Comparison of ENCODE assay signal across 30 cellular contexts in the genomic region with DNA sequence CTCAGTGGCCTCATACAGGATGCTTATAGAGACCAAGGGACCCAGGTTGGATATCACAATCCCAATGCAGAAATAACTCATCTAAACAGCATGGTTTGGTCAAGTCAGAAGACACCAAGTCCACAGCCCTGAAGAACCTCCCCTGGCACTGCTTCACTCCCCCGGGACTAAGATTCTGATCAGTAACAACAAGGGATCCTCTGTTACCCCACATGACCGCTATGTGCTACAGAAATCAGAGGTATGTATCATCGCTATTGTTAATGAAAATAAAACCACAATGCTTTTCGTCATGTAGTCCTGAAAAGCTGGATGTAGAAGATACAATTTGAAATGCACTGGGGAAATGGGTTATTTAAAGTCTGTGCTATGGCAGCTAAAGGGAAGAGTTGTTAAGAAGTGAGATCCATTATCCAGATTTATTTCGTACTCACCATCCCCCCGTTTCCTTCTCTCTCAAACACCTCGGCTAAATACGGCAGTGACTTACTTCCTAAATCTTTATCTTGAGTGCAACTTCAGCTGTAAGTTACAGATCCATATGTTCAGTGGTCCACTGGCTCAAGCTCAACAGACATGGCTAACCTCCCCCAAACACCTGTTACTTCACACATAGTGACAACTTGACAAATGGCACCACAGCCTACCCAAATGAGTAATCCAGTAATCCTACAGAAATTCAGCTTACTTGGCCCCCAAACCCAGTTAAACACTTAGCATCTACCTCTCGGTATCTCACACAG.
DNase-seq lines count a peak whose midpoint lies in the region; ATAC-seq, FAIRE-seq and TF ChIP-seq lines count a peak whose summit lies in the region.
"Had no signal": no experiment of that assay in that cellular context is flagged by ENCODE, and none has a peak within 500 bp of the region (broad histone marks: within the 10 kb centered on the region; RNA-seq: fewer than 3 reads in every experiment).

No MANE protein-coding gene starts in this region.

- no peak for TF ChIP-seq CTCF in A549 (IDR thresholded peaks at IDR 0.05)
- no peak for TF ChIP-seq CTCF in omental fat pad (IDR thresholded peaks at IDR 0.05)

- no peak overlapping the region for H3K4me2 ChIP-seq in A549
- H3K4me2 ChIP-seq: SK-N-SH had no signal

- peaks cover 6% of the 10 kb centered on the region for H3K36me3 Mint-ChIP-seq in effector memory CD8-positive, alpha-beta T cell (ENCODE audit: insufficient read depth)
- H3K36me3 Mint-ChIP-seq: IgD-negative memory B cell had no signal

- ATAC-seq in A549: no peak; a peak in 1 of 6 replicates
- no peak for ATAC-seq in HG03469 (IDR thresholded peaks at IDR 0.05; ENCODE audit: unreplicated experiment)
- no peak for ATAC-seq in effector memory CD8-positive, alpha-beta T cell (replicated peaks)
- ATAC-seq in omental fat pad (ENCODE audit: low FRiP score): no peak
- ATAC-seq: lower lobe of right lung had no signal

- H3K4me3 ChIP-seq in A549: no peak overlapping the region
- H3K4me3 ChIP-seq: coronary artery, lower lobe of right lung, MG63, uterus had no signal

- no peaks in the 10 kb centered on the region for H3K4me1 Mint-ChIP-seq in effector memory CD8-positive, alpha-beta T cell (ENCODE audit: low read depth in 2 of 2)
- H3K4me1 Mint-ChIP-seq: IgD-negative memory B cell had no signal

- no peak for DNase-seq in A549 (ENCODE audit: low read depth in 1 of 2, low spot score in 1 of 2)
- DNase-seq in KBM-7: peak; percentile 4
- peak; percentile 99 for DNase-seq in SK-MEL-5 (ENCODE audit: low read depth, low spot score)
- peak; percentile 58 for DNase-seq in inferior parietal cortex (ENCODE audit: extremely low spot score)
- no peak for DNase-seq in HEK293T (ENCODE audit: extremely low spot score)
- DNase-seq in effector memory CD8-positive, alpha-beta T cell: no peak
- no peak for DNase-seq in omental fat pad (ENCODE audit: low spot score)
- DNase-seq: activated CD4-positive, alpha-beta T cell treated with anti-CD3 and anti-CD28 coated beads, Interleukin-2, amount 50 U/mL, for 1 hour; activated naive CD4-positive, alpha-beta T cell treated with anti-CD3 and anti-CD28 coated beads, Interleukin-2, amount 50 U/mL, for 16 hours; BE2C; COR-L47; DND-41; endodermal cell; kidney; lower lobe of right lung; MG63; NCI-H1694; NCI-H510A treated with DMSO at 0.1 percent for 48 hours; RPMI8226; SK-N-SH; small intestine; stimulated activated CD4-positive, alpha-beta T cell treated with anti-CD3 and anti-CD28 coated beads, Interleukin-2, amount 100 ng/mL, for 24 hours; substantia nigra; T-helper 2 cell; uterus had no signal

- H3K27me3 Mint-ChIP-seq in effector memory CD8-positive, alpha-beta T cell: no peaks in the 10 kb centered on the region
- H3K27me3 Mint-ChIP-seq: IgD-negative memory B cell had no signal

- in situ Hi-C loops in KBM-7 (cut with MboI; ENCODE audit: low pct_unique_long_range_greater_than_20kb, low sequenced_read_pairs) (no loop called here), SK-MEL-5 (cut with HindIII; ENCODE audit: low pct_unique_long_range_greater_than_20kb, low sequenced_read_pairs) (no loop called here)

- 87% methylated on average over 9 of the region's 9 CpGs for WGBS in A549 (ENCODE audit: missing lambda C conversion rate)

- POLR2A ChIA-PET in A549 (lab: Yijun Ruan, JAX) (interaction anchor here (0.6 kb wide), 1 partner anchor 205 kb away, joined by 8 read pairs; no protein-coding TSS in a partner anchor), HEK293T (lab: Yijun Ruan, JAX) (no interaction called here)

- H3K27ac ChIP-seq in A549: no peak overlapping the region
- H3K27ac ChIP-seq: coronary artery, uterus had no signal

- FAIRE-seq in A549 (lab: Jason Lieb, UNC): no peak
- FAIRE-seq: A204.1, H1, kidney, small intestine had no signal

- no peak for TF ChIP-seq RAD21 in A549 (conservative IDR thresholded peaks at IDR 0.05 in 1 of 2, IDR thresholded peaks at IDR 0.05 in 1 of 2)

- H3K9me3 Mint-ChIP-seq in effector memory CD8-positive, alpha-beta T cell: peaks cover 2 to 9% of the 10 kb centered on the region in 2 donors
- H3K9me3 Mint-ChIP-seq: endodermal cell, IgD-negative memory B cell had no signal

- TF ChIP-seq EP300 in A549 (IDR thresholded peaks at IDR 0.05): no peak

- no peaks in the 10 kb centered on the region for H3K9me3 ChIP-seq in A549
- H3K9me3 ChIP-seq: BE2C, lower lobe of right lung, MG63, SK-N-SH, uterus had no signal

- no peak for TF ChIP-seq POLR2A in A549 (IDR thresholded peaks at IDR 0.05; ENCODE audit: low read length)

- no peak overlapping the region for H3K4me3 Mint-ChIP-seq in effector memory CD8-positive, alpha-beta T cell
- H3K4me3 Mint-ChIP-seq: endodermal cell, IgD-negative memory B cell had no signal

- H3K27ac Mint-ChIP-seq in effector memory CD8-positive, alpha-beta T cell: no peak overlapping the region
- H3K27ac Mint-ChIP-seq: endodermal cell, IgD-negative memory B cell had no signal

- H3K4me1 ChIP-seq in A549: peaks cover 36% of the 10 kb centered on the region
- H3K4me1 ChIP-seq: BE2C, uterus had no signal

- CTCF ChIA-PET in A549 (lab: Yijun Ruan, JAX): interaction anchor here (1.2 to 1.7 kb wide), 3 partner anchors 15 to 389 kb away, joined by 3 to 10 read pairs (median 6); no protein-coding TSS in a partner anchor
- CTCF ChIA-PET in HEK293T (lab: Yijun Ruan, JAX): interaction anchor here (1.7 kb wide), 1 partner anchor 15 kb away, joined by 5 read pairs; no protein-coding TSS in a partner anchor

TF ChIP-seq in A549, 52 proteins besides CTCF, POLR2A, EP300 and RAD21:
- TF ChIP-seq RARB (CRISPR knock-in tag; IDR thresholded peaks at IDR 0.05): no peak
- 0 out of 2 replicates have a peak, but pooled peaks have one; percentile 52 for TF ChIP-seq POLR2AphosphoS2 (conservative IDR thresholded peaks at IDR 0.05; ENCODE audit: low read length)

TF ChIP-seq in HEK293T, 16 proteins besides CTCF, POLR2A, EP300 and RAD21:
- TF ChIP-seq L3MBTL2 (conservative IDR thresholded peaks at IDR 0.05) (no peak), SUZ12 (IDR thresholded peaks at IDR 0.05) (no peak), ZNF384 (IDR thresholded peaks at IDR 0.05) (no peak), LEF1 (IDR thresholded peaks at IDR 0.05; ENCODE audit: borderline replicate concordance) (no peak), NFRKB (IDR thresholded peaks at IDR 0.05) (no peak), ELF4 (IDR thresholded peaks at IDR 0.05) (no peak), HDGF (IDR thresholded peaks at IDR 0.05; ENCODE audit: borderline replicate concordance) (no peak), SP1 (IDR thresholded peaks at IDR 0.05) (no peak), TARDBP (IDR thresholded peaks at IDR 0.05) (no peak), BHLHE40 (IDR thresholded peaks at IDR 0.05; ENCODE audit: borderline replicate concordance) (no peak), ARNT (IDR thresholded peaks at IDR 0.05) (no peak), CTBP1 (IDR thresholded peaks at IDR 0.05; ENCODE audit: borderline replicate concordance) (no peak), FOXA1 (IDR thresholded peaks at IDR 0.05) (no peak), FOXM1 (IDR thresholded peaks at IDR 0.05; ENCODE audit: borderline replicate concordance) (no peak), FOXK2 (IDR thresholded peaks at IDR 0.05) (no peak)
TF ChIP-seq in HEK293T: peak in this region for 0.

Comparison
In these comparisons a context has a peak if more than half of its experiments do, and no peak if none do; other contexts are left out.
1. DNase-seq: peak in KBM-7 (single experiment), SK-MEL-5 (single experiment) and inferior parietal cortex (single experiment); none in A549 (0 of 2), HEK293T (single experiment), effector memory CD8-positive, alpha-beta T cell (0 of 3) and omental fat pad (single experiment).